In the genomic region with DNA sequence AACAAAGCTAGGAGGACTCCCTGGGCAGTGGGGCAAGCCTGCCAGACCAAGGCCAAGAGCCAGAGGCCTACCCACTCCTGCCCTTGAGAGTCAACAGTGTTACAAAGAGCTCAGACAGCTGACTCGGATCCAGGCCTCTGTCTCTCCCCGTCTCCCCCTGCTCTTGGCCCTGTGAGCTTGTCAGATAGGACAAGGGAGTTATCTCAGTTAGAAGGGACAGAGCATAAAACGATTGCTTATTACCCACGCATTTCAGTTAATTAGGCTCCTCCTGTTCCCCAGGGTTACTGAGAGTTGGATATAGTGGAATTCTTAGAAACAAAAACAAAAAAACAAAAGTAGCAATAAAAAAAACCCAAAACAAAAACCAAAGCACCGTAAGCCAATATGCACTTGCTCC, we compare ENCODE assay signal across 8 cellular contexts. TPM values are rescaled to one million over a fixed set of nuclear protein-coding genes. Genes with fewer than 3 reads are reported as not detected.
A peak's percentile ranks its signal among the peaks of the same experiment; 100 is the strongest.
DNase-seq lines count a peak whose midpoint lies in the region; ATAC-seq and TF ChIP-seq lines count a peak whose summit lies in the region.

No MANE protein-coding gene starts in this region.

- H3K36me3 Mint-ChIP-seq in mesothelial cell of epicardium, result peaks cover 21% of the 10 kb centered on the region

- CTCF ChIA-PET in A673 (lab: Charles Lee), result interaction anchor here (1.0 kb wide), 1 partner anchor 154 kb away, joined by 3 read pairs; no protein-coding TSS in a partner anchor

- peak overlapping the region; percentile 84 for H3K4me3 ChIP-seq in A673 (ENCODE audit: low read depth, low read length, poor library complexity, severe bottlenecking)

- peaks cover 20% of the 10 kb centered on the region for H3K4me1 ChIP-seq in A673 (ENCODE audit: insufficient read depth, low read length, poor library complexity, severe bottlenecking)

- no peaks in the 10 kb centered on the region for H3K27me3 Mint-ChIP-seq in mesothelial cell of epicardium (ENCODE audit: low read depth)

- ATAC-seq in GM19467 (IDR thresholded peaks at IDR 0.05; ENCODE audit: unreplicated experiment) (no peak), GM19328 (IDR thresholded peaks at IDR 0.05; ENCODE audit: unreplicated experiment) (no peak)

- POLR2A ChIA-PET in A673 (lab: Charles Lee; ENCODE audit: low non-redundant PET), result no interaction called here

- peaks cover 36% of the 10 kb centered on the region for H3K4me1 Mint-ChIP-seq in mesothelial cell of epicardium

- no peaks in the 10 kb centered on the region for H3K27me3 ChIP-seq in A673 (replicated peaks; ENCODE audit: insufficient read depth, low read depth, low read length, poor library complexity)

- BruUV-seq in A673 (replicated peaks; lab: Mats Ljungman, UMichigan), result no TSS peak

- H3K27ac Mint-ChIP-seq in mesothelial cell of epicardium, result peak overlapping the region; percentile 87

- peaks cover 7% of the 10 kb centered on the region for H3K36me3 ChIP-seq in A673 (ENCODE audit: insufficient read depth, low read length, poor library complexity, severe bottlenecking)
- H3K36me3 ChIP-seq in KOPT-K1 (ENCODE audit: insufficient read depth, low read length), result peaks cover 29% of the 10 kb centered on the region; the same call in 1 of the 2 replicates

- H3K9me3 Mint-ChIP-seq in mesothelial cell of epicardium, result no peaks in the 10 kb centered on the region

- TF ChIP-seq CTCF in A673 (conservative IDR thresholded peaks at IDR 0.05; ENCODE audit: low read depth, low read length) (no peak), mesothelial cell of epicardium (IDR thresholded peaks at IDR 0.05; ENCODE audit: unreplicated experiment) (no peak)

- DNase-seq in A673 (ENCODE audit: low spot score), result no peak
- DNase-seq in cerebellum (ENCODE audit: low spot score), result peak; percentile 25
- DNase-seq in mesothelial cell of epicardium (ENCODE audit: low spot score in 2 of 2, unreplicated experiment in 2 of 2), result no peak
- DNase-seq in SK-N-DZ (ENCODE audit: low spot score), result no peak
- DNase-seq in NCI-H2107 (lab: John Stamatoyannopoulos, UW), result no peak

- H3K9me3 ChIP-seq in A673 (ENCODE audit: low read depth, low read length, poor library complexity, severe bottlenecking), result no peaks in the 10 kb centered on the region
- no peaks in the 10 kb centered on the region for H3K9me3 ChIP-seq in KOPT-K1 (ENCODE audit: insufficient read depth, low read length, poor library complexity, severe bottlenecking)

- intact Hi-C loops in A673 (cut with micrococcal nuclease; ENCODE audit: unreplicated experiment), result loop anchor here (2.0 kb wide), 1 partner anchor 63 kb away; no protein-coding TSS in a partner anchor

- H3K4me3 Mint-ChIP-seq in mesothelial cell of epicardium, result peak overlapping the region; percentile 83

- no peak overlapping the region for H3K27ac ChIP-seq in A673 (ENCODE audit: low read depth, low read length, poor library complexity, severe bottlenecking)
- peak overlapping the region; percentile 70 for H3K27ac ChIP-seq in KOPT-K1 (ENCODE audit: low read depth, low read length, poor library complexity, severe bottlenecking)

RNA-seq across cellular contexts. Expression of a gene that starts 1.3 kb away (rescaled TPM):
- 16.1 and 19.5 TPM in 2 replicates for total RNA-seq in A673 (2021)
- 18.0 TPM for total RNA-seq in cerebellum
- total RNA-seq in mesothelial cell of epicardium, result 18.9 to 21.5 TPM (median 19.4 TPM) in 3 replicates
- 8.5 and 9.3 TPM in 2 replicates for polyA plus RNA-seq in SK-N-DZ (2014; cell fraction: cytosol; rRNA removed)
- polyA plus RNA-seq in SK-N-DZ (2014; cell fraction: nucleus; rRNA removed), result 14.0 and 28.6 TPM in 2 replicates

RNA-seq across cellular contexts. Expression of a gene that starts 36.4 kb away (rescaled TPM):
- total RNA-seq in A673 (2021), result 7.9 and 9.5 TPM in 2 replicates
- 3.4 TPM for total RNA-seq in cerebellum
- 8.7 to 10.4 TPM (median 8.7 TPM) in 3 replicates for total RNA-seq in mesothelial cell of epicardium
- polyA plus RNA-seq in SK-N-DZ (2014; cell fraction: cytosol; rRNA removed), result 7.1 and 8.1 TPM in 2 replicates
- 2.1 and 3.7 TPM in 2 replicates for polyA plus RNA-seq in SK-N-DZ (2014; cell fraction: nucleus; rRNA removed)

RNA-seq across cellular contexts. Expression of a gene that starts 38.3 kb away (rescaled TPM):
- total RNA-seq in A673 (2021), result not detected in 2 replicates
- 0.18 TPM for total RNA-seq in cerebellum
- total RNA-seq in mesothelial cell of epicardium, result not detected in 3 replicates
- not detected in 2 replicates for polyA plus RNA-seq in SK-N-DZ (2014; cell fraction: cytosol; rRNA removed)
- polyA plus RNA-seq in SK-N-DZ (2014; cell fraction: nucleus; rRNA removed), result not detected in 2 replicates
